8 cellular contexts compared by ENCODE assay signal in genomic region chr10:132539894-132540293, GRCh38. TPM values are rescaled to one million over a fixed set of nuclear protein-coding genes. Genes with fewer than 3 reads are reported as not detected.
DNase-seq lines count a peak whose midpoint lies in the region; ATAC-seq and TF ChIP-seq lines count a peak whose summit lies in the region.

No MANE protein-coding gene starts in this region.

- H3K27me3 Mint-ChIP-seq in osteocyte (ENCODE audit: unreplicated experiment): no peaks in the 10 kb centered on the region

- H3K27ac ChIP-seq in coronary artery: peak overlapping the region; percentile 79 to 91

- no peak for TF ChIP-seq CTCF in NB4 (IDR thresholded peaks at IDR 0.05; ENCODE audit: low read depth, low read length)
- TF ChIP-seq CTCF in coronary artery (IDR thresholded peaks at IDR 0.05): no peak
- TF ChIP-seq CTCF in osteocyte (IDR thresholded peaks at IDR 0.05): no peak

- peaks cover 3% of the 10 kb centered on the region for H3K36me3 Mint-ChIP-seq in osteocyte (ENCODE audit: unreplicated experiment)

- H3K4me1 Mint-ChIP-seq in osteocyte (ENCODE audit: unreplicated experiment): peaks cover 63% of the 10 kb centered on the region

- peak overlapping the region; percentile 90 for H3K27ac Mint-ChIP-seq in osteocyte (ENCODE audit: unreplicated experiment)

- DNase-seq in COLO829 (ENCODE audit: low spot score) (peak; percentile 3), NB4 (ENCODE audit: low read depth) (peak; percentile 67), coronary artery (ENCODE audit: low spot score) (no peak), osteocyte (ENCODE audit: extremely low spot score, unreplicated experiment) (no peak), NCI-H2171 treated with DMSO at 0.1 percent for 48 hours (lab: John Stamatoyannopoulos, UW) (no peak)

- ATAC-seq in HG03135 (IDR thresholded peaks at IDR 0.05; ENCODE audit: unreplicated experiment): no peak
- no peak for ATAC-seq in HG03378 (IDR thresholded peaks at IDR 0.05; ENCODE audit: unreplicated experiment)
- ATAC-seq in HG03432 (IDR thresholded peaks at IDR 0.05; ENCODE audit: unreplicated experiment): no peak

- H3K9me3 Mint-ChIP-seq in osteocyte (ENCODE audit: unreplicated experiment): no peaks in the 10 kb centered on the region

- no peak for TF ChIP-seq POLR2A in NB4 (IDR thresholded peaks at IDR 0.05; ENCODE audit: extremely low read depth, insufficient read length)

- peak overlapping the region; percentile 83 for H3K4me3 Mint-ChIP-seq in osteocyte (ENCODE audit: unreplicated experiment)

- H3K4me3 ChIP-seq in NB4 (ENCODE audit: low read depth, low read length): peak overlapping the region; percentile 92
- peak overlapping the region; percentile 86 for H3K4me3 ChIP-seq in coronary artery

RNA-seq across cellular contexts. Expression of gene INPP5A, which starts 2.3 kb away (rescaled TPM):
- total RNA-seq in osteocyte: 35.0 and 36.4 TPM in 2 replicates

Comparison
In these comparisons a context has a peak if more than half of its experiments do, and no peak if none do; other contexts are left out.
1. DNase-seq: peak in COLO829 (single experiment) and NB4 (single experiment); none in coronary artery (single experiment), osteocyte (single experiment) and NCI-H2171 treated with DMSO at 0.1 percent for 48 hours (single experiment).